11 cellular contexts compared by ENCODE assay signal in genomic region chr4:173211838-173212237, GRCh38. TPM values are rescaled to one million over a fixed set of nuclear protein-coding genes. Genes with fewer than 3 reads are reported as not detected.
DNase-seq lines count a peak whose midpoint lies in the region; ATAC-seq and TF ChIP-seq lines count a peak whose summit lies in the region.
"Had no signal": no experiment of that assay in that cellular context is flagged by ENCODE, and none has a peak within 500 bp of the region (broad histone marks: within the 10 kb centered on the region; RNA-seq: fewer than 3 reads in every experiment).

No MANE protein-coding gene starts in this region.

- no peaks in the 10 kb centered on the region for H3K27me3 ChIP-seq in hepatocyte

- no peaks in the 10 kb centered on the region for H4K20me1 ChIP-seq in hepatocyte (ENCODE audit: insufficient read depth, poor library complexity, severe bottlenecking)

- peak; percentile 69 for DNase-seq in DMS53 (lab: John Stamatoyannopoulos, UW)
- peak; percentile 72 for DNase-seq in RWPE1 (ENCODE audit: low spot score)
- peak; percentile 68 for DNase-seq in hepatocyte (ENCODE audit: low spot score)
- DNase-seq in hypothalamus (lab: John Stamatoyannopoulos, UW) = no peak
- no peak for DNase-seq in effector CD8-positive, alpha-beta T cell (lab: John Stamatoyannopoulos, UW)
- DNase-seq: GDM1, NCI-H345, WERI-Rb-1 had no signal

- H3K9me3 ChIP-seq in HEK293 (ENCODE audit: control insufficient read depth, insufficient read depth, low read depth, low read length) = no peaks in the 10 kb centered on the region
- no peaks in the 10 kb centered on the region for H3K9me3 ChIP-seq in hepatocyte (ENCODE audit: low read depth)

- 19% methylated on average over 1 of the region's 1 CpG for WGBS in hepatocyte (ENCODE audit: low lambda C conversion rate, missing lambda C conversion rate)

- no peak overlapping the region for H3K4me2 ChIP-seq in hepatocyte

- H3K4me1 ChIP-seq in HEK293 (ENCODE audit: control insufficient read depth, insufficient read depth, low read length) (peaks cover 18% of the 10 kb centered on the region), hepatocyte (ENCODE audit: insufficient read depth) (peaks cover 4% of the 10 kb centered on the region)

- no peak overlapping the region for H3K27ac ChIP-seq in HEK293 (ENCODE audit: extremely low read depth, low read depth, low read length)
- H3K27ac ChIP-seq in RWPE1 = no peak overlapping the region
- no peak overlapping the region for H3K27ac ChIP-seq in hepatocyte
- H3K27ac ChIP-seq: WERI-Rb-1 had no signal

- H3K4me3 ChIP-seq in HEK293 (ENCODE audit: low read depth, low read length) (no peak overlapping the region), hepatocyte (no peak overlapping the region)

- peaks cover 20% of the 10 kb centered on the region for H3K79me2 ChIP-seq in hepatocyte

- no peaks in the 10 kb centered on the region for H3K36me3 ChIP-seq in HEK293 (ENCODE audit: control insufficient read depth in 2 of 2, insufficient read depth in 1 of 2, low read length in 2 of 2)
- H3K36me3 ChIP-seq in hepatocyte (replicated peaks; ENCODE audit: insufficient read depth, low read depth) = no peaks in the 10 kb centered on the region
- H3K36me3 ChIP-seq: WERI-Rb-1 had no signal

- ATAC-seq in HG03135 (IDR thresholded peaks at IDR 0.05; ENCODE audit: unreplicated experiment) = no peak
- no peak for ATAC-seq in GM18867 (IDR thresholded peaks at IDR 0.05; ENCODE audit: unreplicated experiment)

- CTCF ChIA-PET in HEK293 (lab: Yijun Ruan, JAX) (interaction anchor here (0.9 kb wide), 1 partner anchor 46 kb away, joined by 3 read pairs; no protein-coding TSS in a partner anchor), RWPE1 (lab: Yijun Ruan, JAX) (no interaction called here)

- no peak overlapping the region for H2AFZ ChIP-seq in hepatocyte

- POLR2A ChIA-PET in HEK293 (lab: Yijun Ruan, JAX) = no interaction called here
- POLR2A ChIA-PET in RWPE1 (lab: Yijun Ruan, JAX; ENCODE audit: low non-redundant PET) = interaction anchor here (0.6 kb wide), 1 partner anchor 159 kb away, joined by 8 read pairs; the partner anchor contains the start of gene SAP30

- no peaks in the 10 kb centered on the region for H3K9me2 ChIP-seq in hepatocyte (replicated peaks; ENCODE audit: insufficient read depth)

- no peak for TF ChIP-seq CTCF in HEK293 (tag by site-specific recombination; IDR thresholded peaks at IDR 0.05)
- no peak for TF ChIP-seq CTCF in RWPE1 (conservative IDR thresholded peaks at IDR 0.05; ENCODE audit: low read depth)
- no peak for TF ChIP-seq CTCF in hepatocyte (IDR thresholded peaks at IDR 0.05; ENCODE audit: poor library complexity)

TF ChIP-seq in HEK293, 187 proteins besides CTCF, POLR2A, EP300 and RAD21 (continues in another document):
- TF ChIP-seq KLF7 (tag by site-specific recombination; IDR thresholded peaks at IDR 0.05; ENCODE audit: borderline replicate concordance) = no peak
- TF ChIP-seq ZNF560 (tag by site-specific recombination; IDR thresholded peaks at IDR 0.05; ENCODE audit: borderline replicate concordance) = no peak
- TF ChIP-seq YY1 (tag by site-specific recombination; IDR thresholded peaks at IDR 0.05) = no peak
- TF ChIP-seq ZBTB26 (tag by site-specific recombination; optimal IDR thresholded peaks at IDR 0.05) = no peak
- peak; percentile 83 for TF ChIP-seq ZNF239 (tag by site-specific recombination; IDR thresholded peaks at IDR 0.05)
- TF ChIP-seq SP7 (tag by site-specific recombination; IDR thresholded peaks at IDR 0.05) = peak; percentile 89
- peak; percentile 69; the same call in 1 of the 2 replicates for TF ChIP-seq REST (tag by site-specific recombination; IDR thresholded peaks at IDR 0.05)
- no peak for TF ChIP-seq ZNF621 (tag by site-specific recombination; IDR thresholded peaks at IDR 0.05)
- no peak for TF ChIP-seq ZNF701 (tag by site-specific recombination; IDR thresholded peaks at IDR 0.05)
- no peak for TF ChIP-seq EGR2 (tag by site-specific recombination; IDR thresholded peaks at IDR 0.05; ENCODE audit: low read depth)
- TF ChIP-seq ZNF221 (tag by site-specific recombination; IDR thresholded peaks at IDR 0.05; ENCODE audit: borderline replicate concordance) = no peak
- TF ChIP-seq ZNF610 (tag by site-specific recombination; IDR thresholded peaks at IDR 0.05; ENCODE audit: borderline replicate concordance) = no peak
- no peak for TF ChIP-seq ZEB2 (tag by site-specific recombination; IDR thresholded peaks at IDR 0.05)
- TF ChIP-seq ZBTB20 (tag by site-specific recombination; IDR thresholded peaks at IDR 0.05) = no peak
- no peak for TF ChIP-seq ZNF37A (tag by site-specific recombination; IDR thresholded peaks at IDR 0.05)
- no peak for TF ChIP-seq RBAK (tag by site-specific recombination; IDR thresholded peaks at IDR 0.05)
- TF ChIP-seq ZNF404 (tag by site-specific recombination; IDR thresholded peaks at IDR 0.05) = no peak
- no peak for TF ChIP-seq ZSCAN18 (tag by site-specific recombination; IDR thresholded peaks at IDR 0.05)
- no peak for TF ChIP-seq ZNF341 (tag by site-specific recombination; IDR thresholded peaks at IDR 0.05; ENCODE audit: low read depth)
- TF ChIP-seq ZNF24 (tag by site-specific recombination; IDR thresholded peaks at IDR 0.05) = no peak
- TF ChIP-seq ZBTB10 (tag by site-specific recombination; IDR thresholded peaks at IDR 0.05) = no peak
- no peak for TF ChIP-seq ZNF394 (tag by site-specific recombination; IDR thresholded peaks at IDR 0.05; ENCODE audit: borderline replicate concordance)

RNA-seq across cellular contexts. Expression of gene GALNT7, which starts 43.2 kb away (rescaled TPM):
- 44.6 and 49.5 TPM in 2 replicates for total RNA-seq in hepatocyte
- 23.1 and 23.7 TPM in 2 replicates for polyA plus RNA-seq in hepatocyte

Comparison
In these comparisons a context has a peak if more than half of its experiments do, and no peak if none do; other contexts are left out.
1. DNase-seq: peak in DMS53 (single experiment), RWPE1 (single experiment) and hepatocyte (single experiment); none in hypothalamus (0 of 51) and effector CD8-positive, alpha-beta T cell (single experiment).